Comparison of ENCODE assay signal across 18 cellular contexts in the genomic region with DNA sequence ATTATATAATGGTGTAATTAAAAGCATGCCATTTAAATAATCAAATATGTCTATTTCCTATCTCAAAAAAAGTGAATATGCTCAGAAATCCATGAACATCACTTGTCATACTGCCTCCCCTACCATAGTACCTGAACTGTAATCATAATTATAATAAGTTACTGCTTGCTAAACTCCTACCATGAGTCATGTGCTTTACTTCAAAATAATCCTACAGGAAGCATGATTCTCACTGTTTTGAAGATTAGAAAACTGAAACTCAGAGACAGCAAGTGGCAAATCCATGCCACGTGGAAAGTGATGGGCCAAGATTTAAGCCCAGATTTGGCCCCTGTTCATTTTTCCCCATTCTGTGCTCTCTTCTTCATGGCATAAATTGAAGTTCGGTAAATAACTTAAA. TPM values are rescaled to one million over a fixed set of nuclear protein-coding genes. Genes with fewer than 3 reads are reported as not detected.
DNase-seq lines count a peak whose midpoint lies in the region; ATAC-seq and TF ChIP-seq lines count a peak whose summit lies in the region.
"Had no signal": no experiment of that assay in that cellular context is flagged by ENCODE, and none has a peak within 500 bp of the region (broad histone marks: within the 10 kb centered on the region; RNA-seq: fewer than 3 reads in every experiment).

No MANE protein-coding gene starts in this region.

- H3K27ac ChIP-seq in foreskin keratinocyte (no peak overlapping the region), Karpas-422 (ENCODE audit: low read length) (no peak overlapping the region)
- H3K27ac ChIP-seq: BLaER1 had no signal

- DNase-seq in H4 (ENCODE audit: low spot score) (peak; percentile 41), NCI-H226 (peak; percentile 38), amniotic epithelial cell (ENCODE audit: low read depth) (peak; percentile 21), foreskin keratinocyte (peak in 1 of 2 donors; percentile 31), cerebellar nuclear complex (lab: John Stamatoyannopoulos, UW) (no peak), Karpas-422 (no peak)
- DNase-seq: 8988T; AML-193; Caco-2; CD8-positive, alpha-beta memory T cell; DND-41; GDM1; GOT3 had no signal

- H3K4me1 ChIP-seq in foreskin keratinocyte (no peaks in the 10 kb centered on the region), Karpas-422 (ENCODE audit: low read length) (no peaks in the 10 kb centered on the region)
- H3K4me1 ChIP-seq: BLaER1, Caco-2 had no signal

- no peak overlapping the region for H3K4me2 ChIP-seq in Karpas-422 (ENCODE audit: low read depth, low read length, poor library complexity, severe bottlenecking)
- H3K4me2 ChIP-seq: BLaER1 had no signal

- no peaks in the 10 kb centered on the region for H3K79me2 ChIP-seq in Karpas-422 (ENCODE audit: low read length)

- TF ChIP-seq CTCF in foreskin keratinocyte (conservative IDR thresholded peaks at IDR 0.05) = no peak

- no peak overlapping the region for H3K9ac ChIP-seq in Karpas-422 (ENCODE audit: low read length)
- H3K9ac ChIP-seq: BLaER1 had no signal

- no peaks in the 10 kb centered on the region for H3K9me3 ChIP-seq in Karpas-422 (ENCODE audit: low read length)
- H3K9me3 ChIP-seq: Caco-2, HAP-1 had no signal

- no peaks in the 10 kb centered on the region for H3K9me2 ChIP-seq in Karpas-422 (replicated peaks; ENCODE audit: insufficient read depth, low read length)

- ATAC-seq in foreskin keratinocyte (peak; percentile 20), HG03095 (IDR thresholded peaks at IDR 0.05; ENCODE audit: unreplicated experiment) (no peak), GM18870 (IDR thresholded peaks at IDR 0.05; ENCODE audit: unreplicated experiment) (no peak)
- ATAC-seq: HepG2 had no signal

- no peaks in the 10 kb centered on the region for H4K20me1 ChIP-seq in Karpas-422 (ENCODE audit: insufficient read depth, low read depth, low read length)
- H4K20me1 ChIP-seq: BLaER1 had no signal

- no peaks in the 10 kb centered on the region for H3K36me3 ChIP-seq in Karpas-422 (ENCODE audit: insufficient read depth, low read length)
- H3K36me3 ChIP-seq: BLaER1, HAP-1 had no signal

- no peak overlapping the region for H2AFZ ChIP-seq in Karpas-422 (ENCODE audit: low read length)

- H3K27me3 ChIP-seq in foreskin keratinocyte (peaks cover 19% of the 10 kb centered on the region), Karpas-422 (ENCODE audit: low read length) (no peaks in the 10 kb centered on the region)
- H3K27me3 ChIP-seq: BLaER1 had no signal

- no peak overlapping the region for H3K4me3 ChIP-seq in Karpas-422 (ENCODE audit: low read length)
- H3K4me3 ChIP-seq: BLaER1, HAP-1 had no signal

RNA-seq across cellular contexts. Expression of gene LRRC7, which starts 5.2 kb away (rescaled TPM):
- total RNA-seq in H4 (2014; rRNA removed; shearing (Covaris generic)) = 0.10 TPM in 1 of 2 replicates, not detected in the other
- total RNA-seq in foreskin keratinocyte = 0.03 and 0.07 TPM in 2 replicates
- not detected in 2 replicates for polyA plus RNA-seq in foreskin keratinocyte
- not detected in 2 replicates for total RNA-seq in Karpas-422 (2014; rRNA removed; shearing (Covaris generic); ENCODE audit: low replicate concordance)
- total RNA-seq: CD8-positive, alpha-beta memory T cell; HepG2 had no signal
- polyA plus RNA-seq: CD8-positive, alpha-beta memory T cell; HepG2 had no signal

Comparison
In these comparisons a context has a peak if more than half of its experiments do, and no peak if none do; other contexts are left out.
1. DNase-seq: peak in H4 (single experiment), NCI-H226 (single experiment) and amniotic epithelial cell (single experiment); none in cerebellar nuclear complex (0 of 2) and Karpas-422 (single experiment).